ENCODE assay signal across 10 cellular contexts in the genomic region with DNA sequence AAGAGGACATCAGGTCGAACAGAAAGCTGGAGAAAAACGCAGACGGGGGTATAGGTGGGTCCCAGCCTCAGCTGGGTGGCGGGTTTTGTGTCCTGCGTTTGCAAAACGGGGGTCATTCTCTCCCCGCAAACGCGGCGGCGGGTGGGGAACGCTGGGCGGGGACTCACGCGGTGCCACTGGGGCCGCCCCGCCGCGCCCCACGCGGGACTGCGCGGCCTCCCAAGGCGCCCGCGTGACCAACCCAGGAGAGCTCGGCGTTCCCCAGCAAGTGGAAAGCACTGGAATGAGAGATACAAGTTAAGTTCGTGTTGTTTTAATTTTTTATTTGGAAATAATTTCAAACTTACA. TPM values are rescaled to one million over a fixed set of nuclear protein-coding genes. Genes with fewer than 3 reads are reported as not detected.
DNase-seq lines count a peak whose midpoint lies in the region; ATAC-seq and TF ChIP-seq lines count a peak whose summit lies in the region.
"Had no signal": no experiment of that assay in that cellular context is flagged by ENCODE, and none has a peak within 500 bp of the region (broad histone marks: within the 10 kb centered on the region; RNA-seq: fewer than 3 reads in every experiment).

No MANE protein-coding gene starts in this region.

- H3K9ac ChIP-seq in ES-I3 (ENCODE audit: low read depth, low read length) (peak overlapping the region; percentile 45), skeletal muscle tissue (ENCODE audit: low read depth in 1 of 3, low read length in 3 of 3) (no peak overlapping the region)

- intact Hi-C loops in activated T-helper 1 cell treated with anti-CD3 and anti-CD28 coated beads, Interleukin-12 subunit alpha, Interleukin-12 subunit beta, Interleukin-2, Interleukin-4 antibody, amounts not matched to agents 30 ng/mL and 10 ng/mL and 1 ng/mL, durations not matched to agents 14 hours and 24 hours and 36 hours (cut with micrococcal nuclease) = loop anchor here (2.0 to 10.0 kb wide), 2 partner anchors 51 to 91 kb away; no protein-coding TSS in a partner anchor

- TF ChIP-seq CTCF in foreskin fibroblast (IDR thresholded peaks at IDR 0.05; ENCODE audit: low read depth, low read length) = no peak

- peak overlapping the region; percentile 62 for H3K4me3 Mint-ChIP-seq in activated T-helper 1 cell treated with anti-CD3 and anti-CD28 coated beads, Interleukin-12 subunit alpha, Interleukin-12 subunit beta, Interleukin-2, Interleukin-4 antibody, amounts not matched to agents 30 ng/mL and 10 ng/mL and 1 ng/mL, durations not matched to agents 14 hours and 24 hours and 36 hours
- H3K4me3 Mint-ChIP-seq in immature natural killer cell = peak overlapping the region in 3 of 5 donors; percentile 72 to 82 (median 78)

- H3K27me3 Mint-ChIP-seq in activated T-helper 1 cell treated with anti-CD3 and anti-CD28 coated beads, Interleukin-12 subunit alpha, Interleukin-12 subunit beta, Interleukin-2, Interleukin-4 antibody, amounts not matched to agents 30 ng/mL and 10 ng/mL and 1 ng/mL, durations not matched to agents 14 hours and 24 hours and 36 hours (ENCODE audit: insufficient read depth) = peaks cover 38% of the 10 kb centered on the region
- H3K27me3 Mint-ChIP-seq in immature natural killer cell (ENCODE audit: low read depth in 3 of 3) = peaks cover 4 to 24% (median 12%) of the 10 kb centered on the region in 3 donors

- H3K27ac ChIP-seq in skeletal muscle tissue (ENCODE audit: low read depth, low read length) = no peak overlapping the region

- H3K4me3 ChIP-seq in skeletal muscle tissue (ENCODE audit: low read length in 3 of 3) = peak overlapping the region in 2 of 3 donors; percentile 40 to 51
- H3K4me3 ChIP-seq in foreskin fibroblast (ENCODE audit: low read depth in 1 of 2, low read length in 2 of 2) = no peak overlapping the region
- H3K4me3 ChIP-seq: MG63 had no signal

- ATAC-seq in HG03432 (IDR thresholded peaks at IDR 0.05; ENCODE audit: unreplicated experiment) (no peak), GM18520 (IDR thresholded peaks at IDR 0.05; ENCODE audit: unreplicated experiment) (no peak), GM18519 (IDR thresholded peaks at IDR 0.05; ENCODE audit: low FRiP score, unreplicated experiment) (no peak)

- no peaks in the 10 kb centered on the region for H3K9me3 Mint-ChIP-seq in activated T-helper 1 cell treated with anti-CD3 and anti-CD28 coated beads, Interleukin-12 subunit alpha, Interleukin-12 subunit beta, Interleukin-2, Interleukin-4 antibody, amounts not matched to agents 30 ng/mL and 10 ng/mL and 1 ng/mL, durations not matched to agents 14 hours and 24 hours and 36 hours
- no peaks in the 10 kb centered on the region for H3K9me3 Mint-ChIP-seq in immature natural killer cell

- no peaks in the 10 kb centered on the region for H3K36me3 ChIP-seq in ES-I3 (ENCODE audit: insufficient read depth, low read length)
- peaks cover 0 to 2% (median 0%) of the 10 kb centered on the region in 3 donors for H3K36me3 ChIP-seq in skeletal muscle tissue (ENCODE audit: control insufficient read depth in 3 of 3, insufficient read depth in 3 of 3, low read length in 3 of 3)
- H3K36me3 ChIP-seq: MG63 had no signal

- no peaks in the 10 kb centered on the region for H3K9me3 ChIP-seq in ES-I3 (ENCODE audit: control insufficient read depth, insufficient read depth, low read length)
- H3K9me3 ChIP-seq in skeletal muscle tissue (ENCODE audit: control insufficient read depth in 3 of 3, low read length in 3 of 3) = no peaks in the 10 kb centered on the region
- H3K9me3 ChIP-seq: MG63 had no signal

- no peaks in the 10 kb centered on the region for H3K4me1 Mint-ChIP-seq in activated T-helper 1 cell treated with anti-CD3 and anti-CD28 coated beads, Interleukin-12 subunit alpha, Interleukin-12 subunit beta, Interleukin-2, Interleukin-4 antibody, amounts not matched to agents 30 ng/mL and 10 ng/mL and 1 ng/mL, durations not matched to agents 14 hours and 24 hours and 36 hours (ENCODE audit: low read depth)
- peaks cover 16 to 17% of the 10 kb centered on the region in 2 donors for H3K4me1 Mint-ChIP-seq in immature natural killer cell

- no peak for DNase-seq in activated T-helper 1 cell treated with anti-CD3 and anti-CD28 coated beads, Interleukin-12 subunit alpha, Interleukin-12 subunit beta, Interleukin-2, Interleukin-4 antibody, amounts not matched to agents 30 ng/mL and 10 ng/mL and 1 ng/mL, durations not matched to agents 14 hours and 24 hours and 36 hours (ENCODE audit: low spot score)
- DNase-seq in immature natural killer cell (peak in 1 of 3 donors; percentile 19), foreskin fibroblast (no peak)
- DNase-seq: dermis blood vessel endothelial cell, MG63 had no signal

- H3K4me1 ChIP-seq in ES-I3 (ENCODE audit: insufficient read depth, low read length) = peaks cover 14% of the 10 kb centered on the region
- H3K4me1 ChIP-seq in skeletal muscle tissue (ENCODE audit: control insufficient read depth in 3 of 3, insufficient read depth in 3 of 3, low read length in 3 of 3) = peaks cover 4 to 20% (median 18%) of the 10 kb centered on the region in 3 donors

- no peak overlapping the region for H3K27ac Mint-ChIP-seq in activated T-helper 1 cell treated with anti-CD3 and anti-CD28 coated beads, Interleukin-12 subunit alpha, Interleukin-12 subunit beta, Interleukin-2, Interleukin-4 antibody, amounts not matched to agents 30 ng/mL and 10 ng/mL and 1 ng/mL, durations not matched to agents 14 hours and 24 hours and 36 hours
- H3K27ac Mint-ChIP-seq in immature natural killer cell = peak overlapping the region in 2 of 6 donors; percentile 38 to 73

- H3K27me3 ChIP-seq in skeletal muscle tissue (ENCODE audit: control insufficient read depth in 3 of 3, insufficient read depth in 3 of 3, low read length in 3 of 3) = peaks cover 7 to 13% (median 11%) of the 10 kb centered on the region in 3 donors

- H3K36me3 Mint-ChIP-seq in activated T-helper 1 cell treated with anti-CD3 and anti-CD28 coated beads, Interleukin-12 subunit alpha, Interleukin-12 subunit beta, Interleukin-2, Interleukin-4 antibody, amounts not matched to agents 30 ng/mL and 10 ng/mL and 1 ng/mL, durations not matched to agents 14 hours and 24 hours and 36 hours (ENCODE audit: low read depth) = no peaks in the 10 kb centered on the region
- H3K36me3 Mint-ChIP-seq in immature natural killer cell = no peaks in the 10 kb centered on the region

RNA-seq across cellular contexts. Expression of gene VIPR2, which starts 0.9 kb away (rescaled TPM):
- total RNA-seq in activated T-helper 1 cell treated with anti-CD3 and anti-CD28 coated beads, Interleukin-12 subunit alpha, Interleukin-12 subunit beta, Interleukin-2, Interleukin-4 antibody, amounts not matched to agents 30 ng/mL and 10 ng/mL and 1 ng/mL, durations not matched to agents 14 hours and 24 hours and 36 hours = 0.70 and 1.3 TPM in 2 replicates
- polyA plus RNA-seq in immature natural killer cell = 1 to 10 TPM in 2 of 3 donors, under 1 TPM in 1; 0.41 to 5.2 (median 2.4) TPM
- total RNA-seq in skeletal muscle tissue = 6.3 TPM
- total RNA-seq: dermis blood vessel endothelial cell had no signal

Comparison
In these comparisons a context has a peak if more than half of its experiments do, and no peak if none do; other contexts are left out.
1. H3K4me3 ChIP-seq: peak in skeletal muscle tissue (2 of 3); none in foreskin fibroblast (0 of 2).